In the genomic region with DNA sequence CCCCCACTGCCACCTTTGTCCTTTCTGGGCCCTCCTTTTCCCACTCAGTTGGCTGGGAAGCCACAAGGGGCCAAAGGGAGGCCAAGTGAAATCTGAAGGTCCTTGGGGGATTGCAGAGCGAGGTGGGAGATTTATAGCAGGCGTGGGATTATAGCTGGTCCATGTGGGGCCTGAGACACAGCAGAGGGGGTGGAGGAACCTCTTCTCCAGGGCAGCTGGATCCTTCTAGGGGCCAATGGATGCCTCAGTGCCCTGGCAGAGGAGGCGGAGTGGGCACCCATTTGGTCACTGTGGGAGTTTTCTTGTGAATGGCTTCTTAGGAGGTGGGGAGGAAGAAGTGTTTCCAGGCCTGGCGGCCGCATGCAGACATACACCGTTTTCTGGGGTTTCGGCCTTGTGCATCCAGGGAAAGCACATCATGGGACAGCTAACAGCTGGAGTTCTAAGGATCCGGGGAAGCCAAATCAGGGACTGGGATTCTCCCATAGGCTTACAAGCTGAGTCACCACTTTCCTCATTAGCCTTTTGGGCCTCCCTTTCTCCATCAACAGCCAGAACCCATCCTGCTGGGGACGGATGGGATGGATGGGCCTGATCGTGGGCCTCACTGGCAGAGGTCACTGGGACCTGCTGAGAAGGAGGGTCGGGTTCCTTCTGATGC, we compare ENCODE assay signal across 16 cellular contexts.
DNase-seq lines count a peak whose midpoint lies in the region; ATAC-seq lines count a peak whose summit lies in the region.
"Had no signal": no experiment of that assay in that cellular context is flagged by ENCODE, and none has a peak within 500 bp of the region (broad histone marks: within the 10 kb centered on the region; RNA-seq: fewer than 3 reads in every experiment).

No MANE protein-coding gene starts in this region.

- peaks cover 0 to 1% of the 10 kb centered on the region in 2 donors for H3K27me3 Mint-ChIP-seq in CD8-positive, alpha-beta memory T cell
- H3K27me3 Mint-ChIP-seq: activated T-cell treated with anti-CD3 and anti-CD28 coated beads, Interleukin-2, amount 50 U/mL, for 24 hours had no signal

- H3K4me2 ChIP-seq in BLaER1 treated with 17β-estradiol and CSF1 and Interleukin-3, amounts not matched to agents 10 nM and 100 nM, result peak overlapping the region; percentile 18 to 80 (median 56); a peak in 20 of 22 replicates

- H3K9ac ChIP-seq in BLaER1 treated with 17β-estradiol and CSF1 and Interleukin-3, amounts not matched to agents 10 nM and 100 nM, result no peak overlapping the region
- H3K9ac ChIP-seq in rectal smooth muscle tissue (ENCODE audit: low read length), result no peak overlapping the region

- CTCF ChIA-PET in CD8-positive, alpha-beta memory T cell (lab: Charles Lee), result no interaction called here

- no peak for DNase-seq in CD8-positive, alpha-beta memory T cell
- DNase-seq in ecto neural progenitor cell (ENCODE audit: low spot score) (peak; percentile 38), NCI-H510A treated with DMSO at 0.1 percent for 48 hours (lab: John Stamatoyannopoulos, UW) (no peak), putamen (ENCODE audit: low spot score) (no peak)
- DNase-seq: activated CD4-positive, CD25-positive, alpha-beta regulatory T cell treated with anti-CD3 and anti-CD28 coated beads, Interleukin-2, amount 50 U/mL, for 72 hours; activated T-cell treated with anti-CD3 and anti-CD28 coated beads, Interleukin-2, amount 50 U/mL, for 24 hours; adrenal gland; cerebellar nuclear complex; foreskin keratinocyte; Kasumi-1; NCI-H1436; NCI-H2227 treated with DMSO at 0.1 percent for 48 hours; psoas muscle had no signal

- H3K36me3 ChIP-seq in BLaER1 treated with 17β-estradiol and CSF1 and Interleukin-3, amounts not matched to agents 10 nM and 100 nM, result no peaks in the 10 kb centered on the region
- no peaks in the 10 kb centered on the region for H3K36me3 ChIP-seq in CD8-positive, alpha-beta memory T cell (ENCODE audit: insufficient read depth, low read length)
- H3K36me3 ChIP-seq in rectal smooth muscle tissue (ENCODE audit: control insufficient read depth, insufficient read depth, low read length), result no peaks in the 10 kb centered on the region
- H3K36me3 ChIP-seq: adrenal gland had no signal

- no peaks in the 10 kb centered on the region for H3K27me3 ChIP-seq in BLaER1 treated with 17β-estradiol and CSF1 and Interleukin-3, amounts not matched to agents 10 nM and 100 nM
- H3K27me3 ChIP-seq in CD8-positive, alpha-beta memory T cell (ENCODE audit: insufficient read depth, low read length, poor library complexity, severe bottlenecking), result no peaks in the 10 kb centered on the region
- no peaks in the 10 kb centered on the region for H3K27me3 ChIP-seq in rectal smooth muscle tissue (ENCODE audit: control insufficient read depth, insufficient read depth, low read length)
- H3K27me3 ChIP-seq: adrenal gland had no signal

- no peak overlapping the region for H3K4me3 ChIP-seq in BLaER1 treated with 17β-estradiol and CSF1 and Interleukin-3, amounts not matched to agents 10 nM and 100 nM
- no peak overlapping the region for H3K4me3 ChIP-seq in CD8-positive, alpha-beta memory T cell (ENCODE audit: low read length)
- no peak overlapping the region for H3K4me3 ChIP-seq in rectal smooth muscle tissue (ENCODE audit: low read length)
- H3K4me3 ChIP-seq: adrenal gland, psoas muscle had no signal

- POLR2A ChIA-PET in CD8-positive, alpha-beta memory T cell (lab: Charles Lee), result interaction anchor here (0.6 kb wide), 2 partner anchors 20 to 67 kb away, joined by 3 to 13 read pairs; no protein-coding TSS in a partner anchor

- H3K27ac Mint-ChIP-seq in CD8-positive, alpha-beta memory T cell, result peak overlapping the region in 5 of 8 donors; percentile 40 to 89 (median 70)
- H3K27ac Mint-ChIP-seq: activated T-cell treated with anti-CD3 and anti-CD28 coated beads, Interleukin-2, amount 50 U/mL, for 24 hours had no signal

- H3K4me1 ChIP-seq in BLaER1 treated with 17β-estradiol and CSF1 and Interleukin-3, amounts not matched to agents 10 nM and 100 nM, result peaks cover 9 to 35% (median 11%) of the 10 kb centered on the region in 10 experiments; a peak in 19 of 20 replicates
- peaks cover 28% of the 10 kb centered on the region for H3K4me1 ChIP-seq in CD8-positive, alpha-beta memory T cell (ENCODE audit: insufficient read depth, low read length)
- no peaks in the 10 kb centered on the region for H3K4me1 ChIP-seq in rectal smooth muscle tissue (ENCODE audit: control insufficient read depth, insufficient read depth, low read length)
- H3K4me1 ChIP-seq: foreskin keratinocyte, psoas muscle had no signal

- H3K4me1 Mint-ChIP-seq in CD8-positive, alpha-beta memory T cell, result peaks cover 31 to 38% (median 33%) of the 10 kb centered on the region in 3 donors

- peak overlapping the region in 1 of 7 donors; percentile 42 for H3K4me3 Mint-ChIP-seq in CD8-positive, alpha-beta memory T cell
- H3K4me3 Mint-ChIP-seq: activated T-cell treated with anti-CD3 and anti-CD28 coated beads, Interleukin-2, amount 50 U/mL, for 24 hours had no signal

- no peaks in the 10 kb centered on the region for H3K9me3 Mint-ChIP-seq in CD8-positive, alpha-beta memory T cell
- H3K9me3 Mint-ChIP-seq: activated T-cell treated with anti-CD3 and anti-CD28 coated beads, Interleukin-2, amount 50 U/mL, for 24 hours had no signal

- no peaks in the 10 kb centered on the region for H3K36me3 Mint-ChIP-seq in CD8-positive, alpha-beta memory T cell

- ATAC-seq in GM21447 (IDR thresholded peaks at IDR 0.05; ENCODE audit: unreplicated experiment), result no peak
- ATAC-seq: foreskin keratinocyte, psoas muscle had no signal

- H4K20me1 ChIP-seq in BLaER1 treated with 17β-estradiol and CSF1 and Interleukin-3, amounts not matched to agents 10 nM and 100 nM, result no peaks in the 10 kb centered on the region

- peak overlapping the region in 4 of 11 experiments; percentile 43 to 60 (median 51); a peak in 6 of 22 replicates for H3K27ac ChIP-seq in BLaER1 treated with 17β-estradiol and CSF1 and Interleukin-3, amounts not matched to agents 10 nM and 100 nM
- no peak overlapping the region for H3K27ac ChIP-seq in CD8-positive, alpha-beta memory T cell (ENCODE audit: low read depth, low read length)
- H3K27ac ChIP-seq in rectal smooth muscle tissue (ENCODE audit: low read depth, low read length), result peak overlapping the region; percentile 35
- H3K27ac ChIP-seq: adrenal gland, foreskin keratinocyte, psoas muscle had no signal

- no peaks in the 10 kb centered on the region for H3K9me3 ChIP-seq in BLaER1 treated with 17β-estradiol and CSF1 and Interleukin-3, amounts not matched to agents 10 nM and 100 nM (replicated peaks in 1 of 11)
- H3K9me3 ChIP-seq in CD8-positive, alpha-beta memory T cell (ENCODE audit: low read length), result no peaks in the 10 kb centered on the region
- H3K9me3 ChIP-seq: adrenal gland, psoas muscle had no signal
